In genomic region chr17:75009139-75009724, GRCh38 we compare ENCODE assay signal across 23 cellular contexts. TPM values are rescaled to one million over a fixed set of nuclear protein-coding genes. Genes with fewer than 3 reads are reported as not detected.
DNase-seq lines count a peak whose midpoint lies in the region; ATAC-seq and TF ChIP-seq lines count a peak whose summit lies in the region.
"Had no signal": no experiment of that assay in that cellular context is flagged by ENCODE, and none has a peak within 500 bp of the region (broad histone marks: within the 10 kb centered on the region; RNA-seq: fewer than 3 reads in every experiment).

No MANE protein-coding gene starts in this region.

- H3K27ac Mint-ChIP-seq in T-helper 17 cell: peak overlapping the region; percentile 3
- no peak overlapping the region for H3K27ac Mint-ChIP-seq in stimulated activated naive CD8-positive, alpha-beta T cell treated with anti-CD3 and anti-CD28 coated beads, Interleukin-15, amount 100 ng/mL, for 72 hours
- H3K27ac Mint-ChIP-seq: activated CD4-positive, alpha-beta memory T cell treated with anti-CD3 and anti-CD28 coated beads for 36 hours; activated T-helper 2 cell treated with anti-CD3 and anti-CD28 coated beads, Interferon-gamma antibody, Interleukin-2, Interleukin-4, amounts not matched to agents 10 μg/mL and 5 μg/mL and 100 μg/mL, durations not matched to agents 14 hours and 24 hours and 36 hours; nephron progenitor cell had no signal

- no peak for TF ChIP-seq CTCF in C4-2B (conservative IDR thresholded peaks at IDR 0.05)
- no peak for TF ChIP-seq CTCF in GM13977 (IDR thresholded peaks at IDR 0.05; ENCODE audit: extremely low read depth, insufficient read depth, missing control alignments)
- no peak for TF ChIP-seq CTCF in mucosa of descending colon (IDR thresholded peaks at IDR 0.05)

- no peak overlapping the region for H3K4me3 Mint-ChIP-seq in T-helper 17 cell
- H3K4me3 Mint-ChIP-seq in stimulated activated naive CD8-positive, alpha-beta T cell treated with anti-CD3 and anti-CD28 coated beads, Interleukin-15, amount 100 ng/mL, for 72 hours: no peak overlapping the region
- H3K4me3 Mint-ChIP-seq: activated CD4-positive, alpha-beta memory T cell treated with anti-CD3 and anti-CD28 coated beads for 36 hours; nephron progenitor cell had no signal

- peaks cover 20% of the 10 kb centered on the region for H3K4me1 ChIP-seq in mucosa of descending colon (ENCODE audit: low read depth)

- ATAC-seq in T-helper 17 cell: no peak
- peak; percentile 50 for ATAC-seq in mucosa of descending colon
- ATAC-seq in stimulated activated naive CD8-positive, alpha-beta T cell treated with anti-CD3 and anti-CD28 coated beads, Interleukin-15, amount 100 ng/mL, for 72 hours: no peak
- ATAC-seq: activated naive CD4-positive, alpha-beta T cell treated with anti-CD3 and anti-CD28 coated beads, Interleukin-2, amount 50 U/mL, for 72 hours; Right ventricle myocardium inferior had no signal

- H3K27ac ChIP-seq in C4-2B: peak overlapping the region; percentile 99
- H3K27ac ChIP-seq: cardiac muscle cell had no signal

- intact Hi-C loops in mucosa of descending colon (cut with DNase I, micrococcal nuclease): no loop called here

- H3K36me3 Mint-ChIP-seq in T-helper 17 cell (ENCODE audit: low read depth): peaks cover 2% of the 10 kb centered on the region

- H3K4me3 ChIP-seq in mucosa of descending colon: no peak overlapping the region
- H3K4me3 ChIP-seq: cardiac muscle cell had no signal

- no peaks in the 10 kb centered on the region for H3K36me3 ChIP-seq in mucosa of descending colon (ENCODE audit: low read depth)
- H3K36me3 ChIP-seq: BE2C, cardiac muscle cell had no signal

- no peaks in the 10 kb centered on the region for H3K9me3 Mint-ChIP-seq in stimulated activated naive CD8-positive, alpha-beta T cell treated with anti-CD3 and anti-CD28 coated beads, Interleukin-15, amount 100 ng/mL, for 72 hours
- H3K9me3 Mint-ChIP-seq: activated CD4-positive, alpha-beta memory T cell treated with anti-CD3 and anti-CD28 coated beads for 36 hours; activated naive CD4-positive, alpha-beta T cell treated with anti-CD3 and anti-CD28 coated beads, Interleukin-2, amount 50 U/mL, for 72 hours; activated T-helper 2 cell treated with anti-CD3 and anti-CD28 coated beads, Interferon-gamma antibody, Interleukin-2, Interleukin-4, amounts not matched to agents 10 μg/mL and 5 μg/mL and 100 μg/mL, durations not matched to agents 14 hours and 24 hours and 36 hours; nephron progenitor cell had no signal

- H3K4me1 Mint-ChIP-seq in T-helper 17 cell: peaks cover 16% of the 10 kb centered on the region
- peaks cover 29% of the 10 kb centered on the region for H3K4me1 Mint-ChIP-seq in stimulated activated naive CD8-positive, alpha-beta T cell treated with anti-CD3 and anti-CD28 coated beads, Interleukin-15, amount 100 ng/mL, for 72 hours

- H3K27me3 Mint-ChIP-seq in T-helper 17 cell: no peaks in the 10 kb centered on the region
- no peaks in the 10 kb centered on the region for H3K27me3 Mint-ChIP-seq in stimulated activated naive CD8-positive, alpha-beta T cell treated with anti-CD3 and anti-CD28 coated beads, Interleukin-15, amount 100 ng/mL, for 72 hours
- H3K27me3 Mint-ChIP-seq: activated CD4-positive, alpha-beta memory T cell treated with anti-CD3 and anti-CD28 coated beads for 36 hours had no signal

- in situ Hi-C loops in GM13977 (cut with MboI; ENCODE audit: low pct_unique_long_range_greater_than_20kb, low sequenced_read_pairs, unreplicated experiment): no loop called here

- peak; percentile 17 for DNase-seq in GM13977 (ENCODE audit: low spot score)
- no peak for DNase-seq in T-helper 17 cell
- peak in 1 of 3 donors; percentile 73 for DNase-seq in mucosa of descending colon
- no peak for DNase-seq in NCI-H774 (lab: John Stamatoyannopoulos, UW)
- DNase-seq in NCI-H2081 (lab: John Stamatoyannopoulos, UW): no peak
- no peak for DNase-seq in activated CD4-positive, CD25-positive, alpha-beta regulatory T cell treated with anti-CD3 and anti-CD28 coated beads, Interleukin-2, amount 50 U/mL, for 72 hours
- DNase-seq in stimulated activated naive CD8-positive, alpha-beta T cell treated with anti-CD3 and anti-CD28 coated beads, Interleukin-15, amount 100 ng/mL, for 72 hours: no peak
- DNase-seq: activated CD4-positive, alpha-beta memory T cell treated with anti-CD3 and anti-CD28 coated beads for 36 hours; activated CD4-positive, CD25-positive, alpha-beta regulatory T cell; activated CD8-positive, alpha-beta memory T cell treated with anti-CD3 and anti-CD28 coated beads, Interleukin-2, amount 50 U/mL, for 48 hours; anterior cingulate cortex; BE2C; Kasumi-1; NCI-H1092; NCI-H187; NCI-H226; nephron progenitor cell; T-helper 9 cell had no signal

- H3K9me3 ChIP-seq in T-helper 17 cell (ENCODE audit: control insufficient read depth, low read length, poor library complexity, severe bottlenecking) (no peaks in the 10 kb centered on the region), mucosa of descending colon (no peaks in the 10 kb centered on the region)
- H3K9me3 ChIP-seq: BE2C had no signal

RNA-seq across cellular contexts. Expression of gene MRPL58, which starts 3.2 kb away (rescaled TPM):
- total RNA-seq in T-helper 17 cell: 10 to 100 TPM; 13.7 to 19.1 TPM
- 10 to 100 TPM; 24.7 to 32.9 (median 25.4) TPM for total RNA-seq in mucosa of descending colon

RNA-seq across cellular contexts. Expression of gene CDR2L, which starts 21.8 kb away (rescaled TPM):
- total RNA-seq in T-helper 17 cell (under 1 TPM in 1 of 2 donors, not detected in 1; 0.86 TPM), mucosa of descending colon (10 to 100 TPM in 1 of 3 donors, 1 to 10 TPM in 2; 2.2 to 14.0 (median 3.1) TPM)

RNA-seq across cellular contexts. Expression of gene HID1, which starts 36.7 kb away (rescaled TPM):
- total RNA-seq in T-helper 17 cell (10 to 100 TPM; 10.6 to 14.9 TPM), mucosa of descending colon (10 to 100 TPM; 29.9 to 56.9 (median 47.4) TPM)

RNA-seq across cellular contexts. Expression of gene ATP5PD, which starts 37.5 kb away (rescaled TPM):
- total RNA-seq in T-helper 17 cell (100 to 1,000 TPM; 123 to 145 TPM), mucosa of descending colon (100 to 1,000 TPM; 292 to 362 (median 338) TPM)

RNA-seq across cellular contexts. Expression of gene KCTD2, which starts 37.8 kb away (rescaled TPM):
- total RNA-seq in T-helper 17 cell (10 to 100 TPM; 20.4 to 27.7 TPM), mucosa of descending colon (10 to 100 TPM; 19.1 to 30.0 (median 21.2) TPM)
